Comparison of ENCODE assay signal across 22 cellular contexts in genomic region chr17:42502091-42502490, GRCh38.
"Had no signal": no experiment of that assay in that cellular context is flagged by ENCODE, and none has a peak within 500 bp of the region (broad histone marks: within the 10 kb centered on the region; RNA-seq: fewer than 3 reads in every experiment).

No MANE protein-coding gene starts in this region.

- H3K4me1 ChIP-seq: Peyer's patch, SJCRH30 had no signal

- DNase-seq: Kasumi-1, MM.1S, NCI-H1048, NCI-H1105, NCI-H1417, NCI-H1436 treated with DMSO at 0.1 percent for 48 hours, NCI-H1694, NCI-H187 treated with DMSO at 0.1 percent for 48 hours, NCI-H2029 treated with DMSO at 0.1 percent for 48 hours, NCI-H2171 treated with DMSO at 0.1 percent for 48 hours, NCI-H2227 treated with DMSO at 0.1 percent for 48 hours, NCI-H524, NCI-H526 treated with DMSO at 0.1 percent for 48 hours, NCI-H748 treated with DMSO at 0.1 percent for 48 hours, PC-9, Peyer's patch, RPMI8226, SHP77 treated with DMSO at 0.1 percent for 48 hours, SJCRH30 had no signal

- H2AFZ ChIP-seq: PC-9 had no signal

- ATAC-seq: K562 had no signal

- H3K27ac ChIP-seq: HL-60, KMS-11, PC-9, Peyer's patch, SJCRH30 had no signal

- H3K4me3 ChIP-seq: K562, PC-9, Peyer's patch, SJCRH30 had no signal

- H3K27me3 ChIP-seq: Peyer's patch, SJCRH30 had no signal

- H3K9me3 ChIP-seq: Peyer's patch, SJCRH30 had no signal

- H3K4me2 ChIP-seq: KMS-11, PC-9 had no signal

- H3K9ac ChIP-seq: KMS-11 had no signal
